In genomic region chr6:149060985-149061760, GRCh38 we compare ENCODE assay signal across 9 cellular contexts.
DNase-seq lines count a peak whose midpoint lies in the region; ATAC-seq, FAIRE-seq and TF ChIP-seq lines count a peak whose summit lies in the region.
"Had no signal": no experiment of that assay in that cellular context is flagged by ENCODE, and none has a peak within 500 bp of the region (broad histone marks: within the 10 kb centered on the region; RNA-seq: fewer than 3 reads in every experiment).

No MANE protein-coding gene starts in this region.

- DNase-seq in NCI-H2107 treated with DMSO at 0.1 percent for 48 hours (lab: John Stamatoyannopoulos, UW; ENCODE audit: unreplicated experiment): peak; percentile 17
- DNase-seq in NCI-H2107 (lab: John Stamatoyannopoulos, UW): no peak
- DNase-seq in NCI-H460 (ENCODE audit: extremely low read depth, low read depth): peak; percentile 70
- DNase-seq in cardiac fibroblast (ENCODE audit: low read depth in 2 of 2): peak; percentile 46 to 71
- DNase-seq in pancreas: peak in 4 of 6 donors; percentile 32 to 54 (median 49)
- no peak for DNase-seq in epidermal melanocyte (ENCODE audit: insufficient read length, low spot score)
- DNase-seq in putamen (ENCODE audit: low spot score): no peak
- DNase-seq in lower lobe of right lung: no peak

- H3K9me3 ChIP-seq in pancreas (no peaks in the 10 kb centered on the region), lower lobe of right lung (no peaks in the 10 kb centered on the region)

- peak overlapping the region in 1 of 4 donors; percentile 48 for H3K27ac ChIP-seq in pancreas
- no peak overlapping the region for H3K27ac ChIP-seq in lower lobe of right lung
- H3K27ac ChIP-seq: 22Rv1 had no signal

- FAIRE-seq in pancreas (lab: Jason Lieb, UNC): no peak

- H3K36me3 ChIP-seq in pancreas: no peaks in the 10 kb centered on the region
- H3K36me3 ChIP-seq in lower lobe of right lung: no peaks in the 10 kb centered on the region

- WGBS in pancreas, 2 donors: 13 to 15% methylated on average over 12 of the region's 12 CpGs

- ATAC-seq in pancreas (peak; percentile 59 to 75 (median 71)), lower lobe of right lung (no peak)

- TF ChIP-seq CTCF in cardiac fibroblast (IDR thresholded peaks at IDR 0.05; ENCODE audit: low read depth, low read length) (no peak), pancreas (IDR thresholded peaks at IDR 0.05) (no peak), lower lobe of right lung (IDR thresholded peaks at IDR 0.05) (no peak)

- intact Hi-C loops in pancreas (cut with DNase I): no loop called here
- intact Hi-C loops in lower lobe of right lung (cut with DNase I): no loop called here

- H3K27me3 ChIP-seq in pancreas (no peaks in the 10 kb centered on the region), lower lobe of right lung (ENCODE audit: low read depth) (no peaks in the 10 kb centered on the region)

- peaks cover 17 to 50% (median 45%) of the 10 kb centered on the region in 3 donors for H3K4me1 ChIP-seq in pancreas
- H3K4me1 ChIP-seq in lower lobe of right lung: peaks cover 21% of the 10 kb centered on the region

- H3K4me3 ChIP-seq in cardiac fibroblast (replicated peaks in 1 of 2; ENCODE audit: low read depth in 2 of 2, low read length in 2 of 2): no peak overlapping the region
- H3K4me3 ChIP-seq in pancreas: no peak overlapping the region
- H3K4me3 ChIP-seq in lower lobe of right lung: no peak overlapping the region

Comparison
In these comparisons a context has a peak if more than half of its experiments do, and no peak if none do; other contexts are left out.
1. DNase-seq: peak in NCI-H2107 treated with DMSO at 0.1 percent for 48 hours (single experiment), NCI-H460 (single experiment), cardiac fibroblast (2 of 2) and pancreas (4 of 6); none in NCI-H2107 (single experiment), epidermal melanocyte (single experiment), putamen (single experiment) and lower lobe of right lung (single experiment).
2. ATAC-seq: peak in pancreas (4 of 4); none in lower lobe of right lung (0 of 2).